In genomic region chr17:80006339-80006720, GRCh38 we compare ENCODE assay signal across 13 cellular contexts. TPM values are rescaled to one million over a fixed set of nuclear protein-coding genes. Genes with fewer than 3 reads are reported as not detected.
DNase-seq lines count a peak whose midpoint lies in the region; ATAC-seq and TF ChIP-seq lines count a peak whose summit lies in the region.
"Had no signal": no experiment of that assay in that cellular context is flagged by ENCODE, and none has a peak within 500 bp of the region (broad histone marks: within the 10 kb centered on the region; RNA-seq: fewer than 3 reads in every experiment).

No MANE protein-coding gene starts in this region.

- H2AFZ ChIP-seq in GM23338: no peak overlapping the region
- H2AFZ ChIP-seq in OCI-LY3 (ENCODE audit: low read depth, low read length): no peak overlapping the region
- H2AFZ ChIP-seq in neural progenitor cell (replicated peaks): no peak overlapping the region

- no peaks in the 10 kb centered on the region for H3K9me2 ChIP-seq in GM23338 (ENCODE audit: insufficient read depth)
- H3K9me2 ChIP-seq: SK-N-SH had no signal

- H3F3A ChIP-seq in GM23338 (replicated peaks; ENCODE audit: low read depth) (peaks cover 5% of the 10 kb centered on the region; the same call in 1 of the 2 replicates), neural progenitor cell (ENCODE audit: low read depth) (peaks cover 4% of the 10 kb centered on the region)

- H3K36me3 Mint-ChIP-seq in GM23338 (ENCODE audit: low read depth) (peaks cover 13% of the 10 kb centered on the region), endodermal cell (ENCODE audit: low read depth) (peaks cover 31% of the 10 kb centered on the region), neural progenitor cell (peaks cover 12% of the 10 kb centered on the region)
- H3K36me3 Mint-ChIP-seq: activated naive CD4-positive, alpha-beta T cell treated with anti-CD3 and anti-CD28 coated beads, Interleukin-2, amount 10 ng/mL, durations not matched to agents 7 days and 5 days; stimulated activated memory B cell treated with anti-CD40 and anti-IgM and Interleukin-4, amounts not matched to agents 10 μg/mL and 1 μg/mL and 100 μg/mL, for 72 hours had no signal

- H3K27me3 ChIP-seq in GM23338 (ENCODE audit: insufficient read depth) (no peaks in the 10 kb centered on the region), OCI-LY3 (ENCODE audit: low read depth, low read length) (no peaks in the 10 kb centered on the region), endodermal cell (ENCODE audit: control insufficient read depth, insufficient read depth, low read length, poor library complexity, severe bottlenecking) (no peaks in the 10 kb centered on the region), neural progenitor cell (no peaks in the 10 kb centered on the region), upper lobe of left lung (no peaks in the 10 kb centered on the region)

- WGBS in endodermal cell (ENCODE audit: insufficient coverage in 1 of 2, insufficient read length in 1 of 2), 2 experiments: 64 to 70% methylated on average over 5 to 8 of the region's 8 CpGs
- WGBS in upper lobe of left lung, 2 donors: 68 to 69% methylated on average over 8 of the region's 8 CpGs

- no peak for TF ChIP-seq CTCF in GM23338 (conservative IDR thresholded peaks at IDR 0.05; ENCODE audit: low read depth in 2 of 2)
- no peak for TF ChIP-seq CTCF in OCI-LY3 (IDR thresholded peaks at IDR 0.05; ENCODE audit: low read depth, low read length)
- TF ChIP-seq CTCF in endodermal cell (conservative IDR thresholded peaks at IDR 0.05): no peak
- TF ChIP-seq CTCF in neural progenitor cell (IDR thresholded peaks at IDR 0.05): no peak
- no peak for TF ChIP-seq CTCF in upper lobe of left lung (IDR thresholded peaks at IDR 0.05)

- H3K79me2 ChIP-seq in GM23338 (replicated peaks; ENCODE audit: insufficient read depth) (peaks cover 20% of the 10 kb centered on the region), OCI-LY3 (ENCODE audit: low read length) (no peaks in the 10 kb centered on the region), neural progenitor cell (ENCODE audit: low read depth) (no peaks in the 10 kb centered on the region)

- H3K36me3 ChIP-seq in GM23338 (ENCODE audit: insufficient read depth) (no peaks in the 10 kb centered on the region), OCI-LY3 (replicated peaks; ENCODE audit: low read depth, low read length) (no peaks in the 10 kb centered on the region), endodermal cell (ENCODE audit: control insufficient read depth, insufficient read depth, low read length) (peaks cover 11% of the 10 kb centered on the region), neural progenitor cell (no peaks in the 10 kb centered on the region), upper lobe of left lung (peaks cover 3 to 26% (median 13%) of the 10 kb centered on the region in 4 donors)
- H3K36me3 ChIP-seq: neutrophil had no signal

- no peak for TF ChIP-seq POLR2A in upper lobe of left lung (IDR thresholded peaks at IDR 0.05)

- ATAC-seq in GM23338: peak; percentile 16
- no peak for ATAC-seq in upper lobe of left lung (ENCODE audit: low FRiP score in 2 of 2)

- no peak overlapping the region for H3K9ac ChIP-seq in OCI-LY3 (ENCODE audit: low read length)
- no peak overlapping the region for H3K9ac ChIP-seq in endodermal cell (ENCODE audit: extremely low read depth, low read length, poor library complexity, severe bottlenecking)
- H3K9ac ChIP-seq in neural progenitor cell: no peak overlapping the region
- H3K9ac ChIP-seq: SK-N-SH had no signal

- H3K27ac Mint-ChIP-seq in GM23338 (0 out of 2 replicates have a peak overlapping the region, but pooled peaks have one; percentile 5), endodermal cell (no peak overlapping the region), neural progenitor cell (peak overlapping the region; percentile 40)
- H3K27ac Mint-ChIP-seq: activated naive CD4-positive, alpha-beta T cell treated with anti-CD3 and anti-CD28 coated beads, Interleukin-2, amount 10 ng/mL, durations not matched to agents 7 days and 5 days; stimulated activated memory B cell treated with anti-CD40 and anti-IgM and Interleukin-4, amounts not matched to agents 10 μg/mL and 1 μg/mL and 100 μg/mL, for 72 hours had no signal

- H4K20me1 ChIP-seq in GM23338 (replicated peaks; ENCODE audit: insufficient read depth) (peaks cover 4% of the 10 kb centered on the region), OCI-LY3 (ENCODE audit: insufficient read depth, low read length) (no peaks in the 10 kb centered on the region), neural progenitor cell (ENCODE audit: low read depth) (peaks cover 36% of the 10 kb centered on the region)

- peak overlapping the region; percentile 72 for H3K4me3 Mint-ChIP-seq in GM23338
- H3K4me3 Mint-ChIP-seq in endodermal cell: peak overlapping the region; percentile 28
- H3K4me3 Mint-ChIP-seq in neural progenitor cell: no peak overlapping the region
- H3K4me3 Mint-ChIP-seq: activated naive CD4-positive, alpha-beta T cell treated with anti-CD3 and anti-CD28 coated beads, Interleukin-2, amount 10 ng/mL, durations not matched to agents 7 days and 5 days; stimulated activated memory B cell treated with anti-CD40 and anti-IgM and Interleukin-4, amounts not matched to agents 10 μg/mL and 1 μg/mL and 100 μg/mL, for 72 hours had no signal

- H3K4me2 ChIP-seq in GM23338: peak overlapping the region; percentile 85
- 0 out of 2 replicates have a peak overlapping the region, but pooled peaks have one; percentile 42 for H3K4me2 ChIP-seq in OCI-LY3 (ENCODE audit: low read length)
- peak overlapping the region; percentile 54 for H3K4me2 ChIP-seq in neural progenitor cell
- H3K4me2 ChIP-seq: SK-N-SH had no signal

- peaks cover 11% of the 10 kb centered on the region for H3K4me1 Mint-ChIP-seq in GM23338
- H3K4me1 Mint-ChIP-seq in endodermal cell: peaks cover 17% of the 10 kb centered on the region
- H3K4me1 Mint-ChIP-seq in neural progenitor cell: no peaks in the 10 kb centered on the region

- TF ChIP-seq EP300 in upper lobe of left lung (IDR thresholded peaks at IDR 0.05): no peak

- peak overlapping the region; percentile 59 for H3K4me3 ChIP-seq in GM23338
- no peak overlapping the region for H3K4me3 ChIP-seq in OCI-LY3 (ENCODE audit: low read length)
- no peak overlapping the region for H3K4me3 ChIP-seq in endodermal cell (ENCODE audit: low read length)
- no peak overlapping the region for H3K4me3 ChIP-seq in neural progenitor cell
- peak overlapping the region in 1 of 4 donors; percentile 18 for H3K4me3 ChIP-seq in upper lobe of left lung
- H3K4me3 ChIP-seq: lung had no signal

- no peak overlapping the region; the same call in 1 of the 2 replicates for H3K27ac ChIP-seq in GM23338 (ENCODE audit: low read depth)
- no peak overlapping the region for H3K27ac ChIP-seq in OCI-LY3 (ENCODE audit: low read length)
- no peak overlapping the region for H3K27ac ChIP-seq in endodermal cell (ENCODE audit: low read depth, low read length)
- H3K27ac ChIP-seq in neural progenitor cell: no peak overlapping the region
- no peak overlapping the region for H3K27ac ChIP-seq in upper lobe of left lung
- H3K27ac ChIP-seq: neutrophil had no signal

- H3K4me1 ChIP-seq in GM23338 (ENCODE audit: insufficient read depth): peaks cover 8% of the 10 kb centered on the region
- H3K4me1 ChIP-seq in OCI-LY3 (ENCODE audit: low read length): peaks cover 5% of the 10 kb centered on the region; the same call in 1 of the 2 replicates
- H3K4me1 ChIP-seq in endodermal cell (ENCODE audit: control insufficient read depth, insufficient read depth, low read length): peaks cover 9% of the 10 kb centered on the region
- H3K4me1 ChIP-seq in neural progenitor cell: no peaks in the 10 kb centered on the region
- H3K4me1 ChIP-seq in upper lobe of left lung: peaks cover 7 to 18% (median 16%) of the 10 kb centered on the region in 4 donors

- no peaks in the 10 kb centered on the region for H3K9me3 Mint-ChIP-seq in GM23338
- no peaks in the 10 kb centered on the region for H3K9me3 Mint-ChIP-seq in endodermal cell
- no peaks in the 10 kb centered on the region for H3K9me3 Mint-ChIP-seq in neural progenitor cell
- H3K9me3 Mint-ChIP-seq: activated naive CD4-positive, alpha-beta T cell treated with anti-CD3 and anti-CD28 coated beads, Interleukin-2, amount 10 ng/mL, durations not matched to agents 7 days and 5 days; stimulated activated memory B cell treated with anti-CD40 and anti-IgM and Interleukin-4, amounts not matched to agents 10 μg/mL and 1 μg/mL and 100 μg/mL, for 72 hours had no signal

- H3K27me3 Mint-ChIP-seq in GM23338 (ENCODE audit: insufficient read depth, low read depth, poor library complexity): peaks cover 11% of the 10 kb centered on the region
- H3K27me3 Mint-ChIP-seq in endodermal cell (ENCODE audit: insufficient read depth): no peaks in the 10 kb centered on the region
- H3K27me3 Mint-ChIP-seq in neural progenitor cell (ENCODE audit: insufficient read depth, low read depth): peaks cover 2% of the 10 kb centered on the region
- H3K27me3 Mint-ChIP-seq: stimulated activated memory B cell treated with anti-CD40 and anti-IgM and Interleukin-4, amounts not matched to agents 10 μg/mL and 1 μg/mL and 100 μg/mL, for 72 hours had no signal

- DNase-seq in GM23338 (ENCODE audit: low spot score): no peak
- no peak for DNase-seq in endodermal cell
- no peak for DNase-seq in neural progenitor cell (ENCODE audit: low spot score)
- DNase-seq in DMS 273 (lab: John Stamatoyannopoulos, UW; ENCODE audit: unreplicated experiment): no peak
- DNase-seq in NCI-H510A (lab: John Stamatoyannopoulos, UW): no peak
- DNase-seq in upper lobe of left lung: no peak
- DNase-seq: cerebellar nuclear complex had no signal

- H3K9me3 ChIP-seq in OCI-LY3 (ENCODE audit: insufficient read depth, low read length) (no peaks in the 10 kb centered on the region), endodermal cell (ENCODE audit: control insufficient read depth, low read length) (no peaks in the 10 kb centered on the region), neural progenitor cell (ENCODE audit: low read depth) (no peaks in the 10 kb centered on the region), upper lobe of left lung (no peaks in the 10 kb centered on the region)
- H3K9me3 ChIP-seq: neutrophil, SK-N-SH had no signal

TF ChIP-seq in GM23338, 12 proteins besides CTCF, POLR2A, EP300 and RAD21 (continues in another document):
- no peak for TF ChIP-seq ZNF331 (CRISPR knock-in tag; IDR thresholded peaks at IDR 0.05; ENCODE audit: low read depth)

RNA-seq across cellular contexts. Expression of gene TBC1D16, which starts 29.3 kb away (rescaled TPM):
- 93.5 and 104 TPM in 2 replicates for total RNA-seq in GM23338 (2014; rRNA removed; shearing (Covaris generic))
- 15.2 and 16.7 TPM in 2 replicates for polyA plus RNA-seq in GM23338 (2016; fragmentation: Nextera tagmentation; extraction: Ambion mirVana)
- total RNA-seq in endodermal cell (100 to 1,000 TPM in 1 of 2 donors, 10 to 100 TPM in 1; 88.2 to 116 TPM), neural progenitor cell (ENCODE audit: low replicate concordance) (21.2 and 34.8 TPM in 2 replicates), upper lobe of left lung (10 to 100 TPM; 15.6 to 60.8 (median 24.1) TPM)
- polyA plus RNA-seq in endodermal cell (2013, experiment 1 of 2): 56.3 TPM
- 53.8 TPM for polyA plus RNA-seq in endodermal cell (2013, experiment 2 of 2)

RNA-seq across cellular contexts. Expression of gene CCDC40, which starts 30.1 kb away (rescaled TPM):
- 7.1 and 8.1 TPM in 2 replicates for total RNA-seq in GM23338 (2014; rRNA removed; shearing (Covaris generic))
- polyA plus RNA-seq in GM23338 (2016; fragmentation: Nextera tagmentation; extraction: Ambion mirVana): 6.7 and 7.6 TPM in 2 replicates
- total RNA-seq in endodermal cell: 10 to 100 TPM; 21.7 to 38.9 TPM
- polyA plus RNA-seq in endodermal cell (2013, experiment 1 of 2): 16.3 TPM
- polyA plus RNA-seq in endodermal cell (2013, experiment 2 of 2): 14.2 TPM
- total RNA-seq in neural progenitor cell (ENCODE audit: low replicate concordance): 7.7 and 11.8 TPM in 2 replicates
- 10 to 100 TPM in 5 of 6 donors, 1 to 10 TPM in 1; 4.1 to 96.4 (median 24.2) TPM for total RNA-seq in upper lobe of left lung
